20 cellular contexts compared by ENCODE assay signal in the genomic region with DNA sequence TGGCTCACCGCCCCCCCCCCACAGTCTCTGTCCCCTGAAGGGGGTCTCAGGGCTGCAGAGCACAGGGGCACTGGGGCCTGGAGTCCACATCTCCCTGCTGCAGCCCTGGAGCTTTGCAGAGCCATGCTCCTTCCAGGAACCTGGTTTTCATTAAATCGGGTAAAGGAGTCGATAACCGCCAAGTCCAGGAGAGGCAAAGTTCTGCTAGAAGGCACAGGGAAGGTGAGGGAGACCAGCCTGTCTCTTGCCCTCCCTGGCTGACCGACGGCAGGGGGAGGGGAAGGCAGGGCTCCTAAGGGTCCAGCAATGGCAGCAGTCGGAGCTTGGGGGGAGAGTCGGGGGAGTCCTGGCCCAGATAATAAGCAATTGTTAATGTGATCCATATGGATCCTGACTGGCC. TPM values are rescaled to one million over a fixed set of nuclear protein-coding genes. Genes with fewer than 3 reads are reported as not detected.
DNase-seq lines count a peak whose midpoint lies in the region; ATAC-seq, FAIRE-seq and TF ChIP-seq lines count a peak whose summit lies in the region.
"Had no signal": no experiment of that assay in that cellular context is flagged by ENCODE, and none has a peak within 500 bp of the region (broad histone marks: within the 10 kb centered on the region; RNA-seq: fewer than 3 reads in every experiment).

No MANE protein-coding gene starts in this region.

- H3K36me3 ChIP-seq in SK-N-SH (replicated peaks in 1 of 2; ENCODE audit: control insufficient read depth in 1 of 2, insufficient read depth in 2 of 2, low read length in 1 of 2) (no peaks in the 10 kb centered on the region), endodermal cell (ENCODE audit: control insufficient read depth, insufficient read depth, low read length) (peaks cover 4% of the 10 kb centered on the region), trophoblast cell (ENCODE audit: control insufficient read depth in 1 of 2, insufficient read depth in 2 of 2, low read length in 2 of 2) (peaks cover 18 to 24% of the 10 kb centered on the region in 2 experiments)
- H3K36me3 ChIP-seq: BLaER1 treated with 17β-estradiol and CSF1 and Interleukin-3, amounts not matched to agents 10 nM and 100 nM had no signal

- peaks cover 23% of the 10 kb centered on the region for H3K79me1 ChIP-seq in trophoblast cell (ENCODE audit: low read length)

- peak in 1 of 2 experiments; percentile 67; a peak in 1 of 4 replicates for TF ChIP-seq EP300 in SK-N-SH (IDR thresholded peaks at IDR 0.05; ENCODE audit: borderline replicate concordance in 1 of 2, low read depth in 1 of 2, low read length in 1 of 2)

- H3K9me3 Mint-ChIP-seq in endodermal cell: no peaks in the 10 kb centered on the region
- H3K9me3 Mint-ChIP-seq in memory B cell: no peaks in the 10 kb centered on the region
- H3K9me3 Mint-ChIP-seq: CD8-positive, alpha-beta memory T cell had no signal

- H4K20me1 ChIP-seq in SK-N-SH (ENCODE audit: insufficient read depth): no peaks in the 10 kb centered on the region
- H4K20me1 ChIP-seq: BLaER1 treated with 17β-estradiol and CSF1 and Interleukin-3, amounts not matched to agents 10 nM and 100 nM had no signal

- H3K9me3 ChIP-seq in SK-N-SH (no peaks in the 10 kb centered on the region), endodermal cell (ENCODE audit: control insufficient read depth, low read length) (no peaks in the 10 kb centered on the region), trophoblast cell (ENCODE audit: insufficient read depth, low read depth, low read length) (no peaks in the 10 kb centered on the region)
- H3K9me3 ChIP-seq: BLaER1 treated with 17β-estradiol and CSF1 and Interleukin-3, amounts not matched to agents 10 nM and 100 nM had no signal

- H4K12ac ChIP-seq in trophoblast cell (ENCODE audit: low read depth, low read length): no peak overlapping the region

- no peak overlapping the region for H3K14ac ChIP-seq in trophoblast cell (ENCODE audit: low read length)

- H3K27me3 Mint-ChIP-seq in endodermal cell (ENCODE audit: insufficient read depth) (peaks cover 74% of the 10 kb centered on the region), memory B cell (peaks cover 25% of the 10 kb centered on the region)

- H3K27ac ChIP-seq in SK-N-SH (ENCODE audit: low read depth in 2 of 2, low read length in 1 of 2) (peak overlapping the region in 1 of 2 experiments; percentile 90; a peak in 2 of 4 replicates), endodermal cell (ENCODE audit: low read depth, low read length) (no peak overlapping the region), trophoblast cell (ENCODE audit: low read depth, low read length) (no peak overlapping the region)
- H3K27ac ChIP-seq: PC-9, RWPE1 had no signal

- no peaks in the 10 kb centered on the region for H3K9me2 ChIP-seq in SK-N-SH

- H3K9ac ChIP-seq in SK-N-SH: no peak overlapping the region
- H3K9ac ChIP-seq in endodermal cell (ENCODE audit: extremely low read depth, low read length, poor library complexity, severe bottlenecking): no peak overlapping the region
- no peak overlapping the region for H3K9ac ChIP-seq in trophoblast cell (ENCODE audit: low read length)

- no peaks in the 10 kb centered on the region for H3F3A ChIP-seq in SK-N-SH (replicated peaks; ENCODE audit: insufficient read depth)

- no peak for FAIRE-seq in GM12891 (lab: Jason Lieb, UNC)
- FAIRE-seq: H54 had no signal

- ATAC-seq in memory B cell (ENCODE audit: low read depth) (no peak), GM21529 (IDR thresholded peaks at IDR 0.05; ENCODE audit: unreplicated experiment) (no peak), HG02938 (IDR thresholded peaks at IDR 0.05; ENCODE audit: unreplicated experiment) (no peak)

- H2BK12ac ChIP-seq in trophoblast cell (ENCODE audit: low read length): no peak overlapping the region

- CTCF ChIA-PET in SK-N-SH (lab: Yijun Ruan, JAX): interaction anchor here (0.5 to 3.5 kb wide), 11 partner anchors 8 to 424 kb away, joined by 3 to 16 read pairs (median 4); no protein-coding TSS in a partner anchor

- no peak overlapping the region for H4K8ac ChIP-seq in trophoblast cell (ENCODE audit: low read depth, low read length)

- no peak overlapping the region for H2BK5ac ChIP-seq in trophoblast cell (ENCODE audit: low read depth, low read length, poor library complexity)

- DNase-seq in SK-N-SH: peak; percentile 73
- DNase-seq in endodermal cell: peak; percentile 46
- no peak for DNase-seq in memory B cell (ENCODE audit: low spot score in 2 of 2)
- DNase-seq in trophoblast cell: no peak
- DNase-seq in GM12891 (ENCODE audit: insufficient read length, low spot score): no peak
- no peak for DNase-seq in D341Med (ENCODE audit: low spot score)
- DNase-seq: CD8-positive, alpha-beta memory T cell; DMS79 treated with DMSO at 0.1 percent for 48 hours; KG1; NCI-H1417; NCI-H187 treated with DMSO at 0.1 percent for 48 hours; NCI-H2227 treated with DMSO at 0.1 percent for 48 hours; NCI-H524; PC-9 had no signal

- H3K4me3 ChIP-seq in SK-N-SH (ENCODE audit: low read depth in 2 of 2, low read length in 1 of 2) (no peak overlapping the region), endodermal cell (ENCODE audit: low read length) (no peak overlapping the region), trophoblast cell (ENCODE audit: low read depth, low read length) (no peak overlapping the region)
- H3K4me3 ChIP-seq: BLaER1 treated with 17β-estradiol and CSF1 and Interleukin-3, amounts not matched to agents 10 nM and 100 nM; PC-9 had no signal

- H2BK120ac ChIP-seq in trophoblast cell (ENCODE audit: insufficient read depth, low read length, poor library complexity): no peak overlapping the region

- H2AFZ ChIP-seq in SK-N-SH (ENCODE audit: low read depth) (no peak overlapping the region), trophoblast cell (ENCODE audit: insufficient read depth, low read length, poor library complexity) (no peak overlapping the region)
- H2AFZ ChIP-seq: PC-9 had no signal

- H3K18ac ChIP-seq in trophoblast cell (ENCODE audit: low read length): no peak overlapping the region

- no peak overlapping the region for H2AK5ac ChIP-seq in trophoblast cell (ENCODE audit: low read length)

- TF ChIP-seq CTCF in SK-N-SH (IDR thresholded peaks at IDR 0.05) (no peak), endodermal cell (conservative IDR thresholded peaks at IDR 0.05) (no peak)

- peak overlapping the region; percentile 41 for H3K4ac ChIP-seq in trophoblast cell (ENCODE audit: low read depth, low read length)

- no peak for TF ChIP-seq RAD21 in SK-N-SH (IDR thresholded peaks at IDR 0.05; ENCODE audit: low read length)

- H3K4me1 ChIP-seq in SK-N-SH (ENCODE audit: control insufficient read depth in 1 of 2, insufficient read depth in 2 of 2, low read depth in 1 of 2, low read length in 1 of 2) (peaks cover 0 to 49% of the 10 kb centered on the region in 2 experiments; a peak in 2 of 4 replicates), endodermal cell (ENCODE audit: control insufficient read depth, insufficient read depth, low read length) (peaks cover 15% of the 10 kb centered on the region), trophoblast cell (ENCODE audit: control insufficient read depth in 1 of 2, insufficient read depth in 2 of 2, low read length in 2 of 2) (peaks cover 33 to 40% of the 10 kb centered on the region in 2 experiments)

- no peak overlapping the region for H4K91ac ChIP-seq in trophoblast cell (ENCODE audit: low read depth, low read length)

- H3K79me2 ChIP-seq in SK-N-SH (ENCODE audit: insufficient read depth): no peaks in the 10 kb centered on the region
- peaks cover 55% of the 10 kb centered on the region for H3K79me2 ChIP-seq in trophoblast cell (ENCODE audit: control insufficient read depth, insufficient read depth, low read length, poor library complexity)

- H3K23ac ChIP-seq in trophoblast cell (ENCODE audit: low read length): peak overlapping the region; percentile 24

- WGBS in SK-N-SH (ENCODE audit: low lambda C conversion rate): 41% methylated on average over 7 of the region's 8 CpGs
- 86 to 88% methylated on average over 5 to 8 of the region's 8 CpGs for WGBS in endodermal cell (ENCODE audit: insufficient coverage in 1 of 2, insufficient read length in 1 of 2), 2 experiments
- no CpG with 5 or more reads among the region's 8 CpGs for WGBS in trophoblast cell (ENCODE audit: extremely low coverage, insufficient coverage, insufficient read length)

- POLR2A ChIA-PET in SK-N-SH (lab: Yijun Ruan, JAX): interaction anchor here (0.6 to 1.2 kb wide), 2 partner anchors 19 to 22 kb away, joined by 3 to 4 read pairs; no protein-coding TSS in a partner anchor

- no peak overlapping the region for H3K27ac Mint-ChIP-seq in endodermal cell
- H3K27ac Mint-ChIP-seq in memory B cell: no peak overlapping the region

- H3K36me3 Mint-ChIP-seq in endodermal cell (ENCODE audit: low read depth) (no peaks in the 10 kb centered on the region), memory B cell (no peaks in the 10 kb centered on the region)

- no peak for TF ChIP-seq POLR2A in GM12891 (IDR thresholded peaks at IDR 0.05; ENCODE audit: low read depth, low read length)

- H3K4me1 Mint-ChIP-seq in endodermal cell (peaks cover 12% of the 10 kb centered on the region), memory B cell (peaks cover 5% of the 10 kb centered on the region)

- H3K4me3 Mint-ChIP-seq in endodermal cell (peak overlapping the region; percentile 66), memory B cell (peak overlapping the region; percentile 15)

- H3K27me3 ChIP-seq in SK-N-SH (ENCODE audit: insufficient read depth) (peaks cover 15% of the 10 kb centered on the region; the same call in 1 of the 2 replicates), endodermal cell (ENCODE audit: control insufficient read depth, insufficient read depth, low read length, poor library complexity, severe bottlenecking) (peaks cover 11% of the 10 kb centered on the region), trophoblast cell (ENCODE audit: insufficient read depth, low read length) (no peaks in the 10 kb centered on the region)

- H3K4me2 ChIP-seq in SK-N-SH (no peak overlapping the region), trophoblast cell (ENCODE audit: low read length) (no peak overlapping the region)
- H3K4me2 ChIP-seq: PC-9 had no signal

TF ChIP-seq in GM12891, 5 proteins besides CTCF, POLR2A, EP300 and RAD21 (continues in another document):
- no peak for TF ChIP-seq TAF1 (IDR thresholded peaks at IDR 0.05; ENCODE audit: low read depth, low read length)

RNA-seq across cellular contexts. Expression of gene FIGNL2, which starts 3.1 kb away (rescaled TPM):
- 0.05 and 0.08 TPM in 2 replicates for polyA plus RNA-seq in SK-N-SH (2012; rRNA removed)
- polyA plus RNA-seq in SK-N-SH (2012; cell fraction: cytosol; rRNA removed): 0.03 and 0.05 TPM in 2 replicates
- polyA plus RNA-seq in SK-N-SH (2012; cell fraction: nucleus; rRNA removed): 0.46 and 0.58 TPM in 2 replicates
- total RNA-seq in endodermal cell: 10 to 100 TPM; 10.5 to 17.7 TPM
- polyA plus RNA-seq in endodermal cell (2013, experiment 1 of 2): 24.4 TPM
- 22.8 TPM for polyA plus RNA-seq in endodermal cell (2013, experiment 2 of 2)
- 23.9 and 25.0 TPM in 2 replicates for polyA plus RNA-seq in trophoblast cell (2013)
- not detected for polyA plus RNA-seq in GM12891 (2012; ENCODE audit: low read depth, missing spikeins)
- total RNA-seq: PC-9 had no signal

RNA-seq across cellular contexts. Expression of gene ANKRD33, which starts 42.5 kb away (rescaled TPM):
- not detected in 2 replicates for polyA plus RNA-seq in SK-N-SH (2012; rRNA removed)
- not detected in 2 replicates for polyA plus RNA-seq in SK-N-SH (2012; cell fraction: cytosol; rRNA removed)
- polyA plus RNA-seq in SK-N-SH (2012; cell fraction: nucleus; rRNA removed): 0.11 and 0.13 TPM in 2 replicates
- total RNA-seq in endodermal cell: under 1 TPM in 1 of 2 donors, not detected in 1; 0.46 TPM
- 0.28 TPM for polyA plus RNA-seq in endodermal cell (2013, experiment 1 of 2)
- 0.62 TPM for polyA plus RNA-seq in endodermal cell (2013, experiment 2 of 2)
- polyA plus RNA-seq in trophoblast cell (2013): 0.17 and 0.38 TPM in 2 replicates
- polyA plus RNA-seq in GM12891 (2012; ENCODE audit: low read depth, missing spikeins): not detected
- total RNA-seq: A673; CD8-positive, alpha-beta memory T cell; PC-9 had no signal
- polyA plus RNA-seq: CD8-positive, alpha-beta memory T cell had no signal

Comparison
In these comparisons a context has a peak if more than half of its experiments do, and no peak if none do; other contexts are left out.
1. DNase-seq: peak in SK-N-SH (single experiment) and endodermal cell (single experiment); none in memory B cell (0 of 2), trophoblast cell (0 of 2), GM12891 (single experiment) and D341Med (single experiment).